Comparison of ENCODE assay signal across 9 cellular contexts in the genomic region with DNA sequence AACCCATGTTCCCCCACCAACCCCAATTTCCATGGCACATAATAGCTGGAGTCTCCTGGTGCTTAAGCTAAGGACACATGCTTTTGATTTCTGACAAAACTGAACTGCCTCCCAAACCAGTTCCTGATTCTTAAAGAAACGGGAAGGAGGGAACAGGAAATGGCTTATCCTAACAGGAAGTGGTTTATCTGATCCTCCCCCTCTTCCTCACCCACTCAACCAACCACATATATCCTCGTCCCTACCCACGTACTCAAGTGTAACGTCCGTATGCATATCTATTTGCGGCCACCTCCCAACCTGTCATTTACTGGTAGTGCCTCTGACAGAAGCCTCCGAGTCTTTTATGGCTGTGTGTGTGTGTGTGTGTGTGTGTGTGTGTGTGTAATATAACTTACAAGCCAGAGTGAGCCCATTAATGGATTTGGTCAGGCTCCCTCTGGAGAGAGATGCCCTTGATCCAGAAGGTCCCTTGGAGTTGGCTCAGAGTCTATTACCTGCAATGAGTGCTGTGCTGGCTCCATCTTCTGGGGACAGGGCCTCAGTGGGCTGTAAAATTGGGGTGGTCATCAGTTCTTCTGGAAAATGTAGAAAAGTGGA. TPM values are rescaled to one million over a fixed set of nuclear protein-coding genes. Genes with fewer than 3 reads are reported as not detected.
DNase-seq lines count a peak whose midpoint lies in the region; ATAC-seq and TF ChIP-seq lines count a peak whose summit lies in the region.
"Had no signal": no experiment of that assay in that cellular context is flagged by ENCODE, and none has a peak within 500 bp of the region (broad histone marks: within the 10 kb centered on the region; RNA-seq: fewer than 3 reads in every experiment).

No MANE protein-coding gene starts in this region.

- no peaks in the 10 kb centered on the region for H3K27me3 ChIP-seq in kidney epithelial cell (ENCODE audit: control insufficient read depth, insufficient read depth, low read length)

- no peaks in the 10 kb centered on the region for H3K36me3 ChIP-seq in kidney epithelial cell (ENCODE audit: control insufficient read depth, insufficient read depth, low read length)

- no peaks in the 10 kb centered on the region for H3K9me3 Mint-ChIP-seq in activated naive CD4-positive, alpha-beta T cell treated with anti-CD3 and anti-CD28 coated beads, Interleukin-2, amount 50 U/mL, for 72 hours

- H3K36me3 Mint-ChIP-seq in activated naive CD4-positive, alpha-beta T cell treated with anti-CD3 and anti-CD28 coated beads, Interleukin-2, amount 50 U/mL, for 72 hours = peaks cover 0 to 21% of the 10 kb centered on the region in 2 donors

- ATAC-seq in activated naive CD4-positive, alpha-beta T cell treated with anti-CD3 and anti-CD28 coated beads, Interleukin-2, amount 50 U/mL, for 72 hours = peak; percentile 63 to 84
- no peak for ATAC-seq in HG02870 (IDR thresholded peaks at IDR 0.05; ENCODE audit: unreplicated experiment)
- no peak for ATAC-seq in HG03175 (IDR thresholded peaks at IDR 0.05; ENCODE audit: unreplicated experiment)
- ATAC-seq: Panc1 had no signal

- peak overlapping the region; percentile 58 to 89 for H3K27ac Mint-ChIP-seq in activated naive CD4-positive, alpha-beta T cell treated with anti-CD3 and anti-CD28 coated beads, Interleukin-2, amount 50 U/mL, for 72 hours

- peak overlapping the region in 1 of 2 donors; percentile 26 for H3K27ac ChIP-seq in coronary artery

- peak; percentile 18 for TF ChIP-seq CTCF in kidney epithelial cell (IDR thresholded peaks at IDR 0.05; ENCODE audit: insufficient read depth, low read length, poor library complexity, severe bottlenecking)
- TF ChIP-seq CTCF in coronary artery (IDR thresholded peaks at IDR 0.05) = no peak

- no peak overlapping the region for H3K4me3 ChIP-seq in kidney epithelial cell (ENCODE audit: low read depth, low read length)
- no peak overlapping the region for H3K4me3 ChIP-seq in coronary artery

- DNase-seq in ELR (ENCODE audit: low read depth) = peak; percentile 77
- peak; percentile 47 for DNase-seq in NCI-H2029 (lab: John Stamatoyannopoulos, UW)
- DNase-seq in activated naive CD4-positive, alpha-beta T cell treated with anti-CD3 and anti-CD28 coated beads, Interleukin-2, amount 50 U/mL, for 72 hours (ENCODE audit: low spot score in 2 of 2) = no peak
- DNase-seq in kidney epithelial cell (ENCODE audit: low read depth) = no peak
- no peak for DNase-seq in coronary artery (ENCODE audit: low spot score)
- DNase-seq in cortex of kidney (lab: John Stamatoyannopoulos, UW) = no peak

RNA-seq across cellular contexts. Expression of a gene that starts 7.7 kb away (rescaled TPM):
- total RNA-seq in activated naive CD4-positive, alpha-beta T cell treated with anti-CD3 and anti-CD28 coated beads, Interleukin-2, amount 50 U/mL, for 72 hours = 100 to 1,000 TPM; 106 to 142 TPM
- total RNA-seq in kidney epithelial cell = 244 and 271 TPM in 2 replicates

RNA-seq across cellular contexts. Expression of a gene that starts 23.9 kb away (rescaled TPM):
- total RNA-seq in activated naive CD4-positive, alpha-beta T cell treated with anti-CD3 and anti-CD28 coated beads, Interleukin-2, amount 50 U/mL, for 72 hours = 1 to 10 TPM in 1 of 2 donors, under 1 TPM in 1; 0.41 to 1.5 TPM
- total RNA-seq in kidney epithelial cell = 15.7 and 24.5 TPM in 2 replicates

RNA-seq across cellular contexts. Expression of a gene that starts 28.5 kb away (rescaled TPM):
- total RNA-seq in activated naive CD4-positive, alpha-beta T cell treated with anti-CD3 and anti-CD28 coated beads, Interleukin-2, amount 50 U/mL, for 72 hours = 10 to 100 TPM in 1 of 2 donors, 1 to 10 TPM in 1; 7.3 to 14.9 TPM
- 2.6 and 3.9 TPM in 2 replicates for total RNA-seq in kidney epithelial cell

Comparison
In these comparisons a context has a peak if more than half of its experiments do, and no peak if none do; other contexts are left out.
1. DNase-seq: peak in ELR (single experiment) and NCI-H2029 (single experiment); none in activated naive CD4-positive, alpha-beta T cell treated with anti-CD3 and anti-CD28 coated beads, Interleukin-2, amount 50 U/mL, for 72 hours (0 of 2), kidney epithelial cell (single experiment), coronary artery (single experiment) and cortex of kidney (single experiment).
2. ATAC-seq: peak in activated naive CD4-positive, alpha-beta T cell treated with anti-CD3 and anti-CD28 coated beads, Interleukin-2, amount 50 U/mL, for 72 hours (2 of 2); none in HG02870 (single experiment) and HG03175 (single experiment).